ENCODE assay signal across 24 cellular contexts in the genomic region with DNA sequence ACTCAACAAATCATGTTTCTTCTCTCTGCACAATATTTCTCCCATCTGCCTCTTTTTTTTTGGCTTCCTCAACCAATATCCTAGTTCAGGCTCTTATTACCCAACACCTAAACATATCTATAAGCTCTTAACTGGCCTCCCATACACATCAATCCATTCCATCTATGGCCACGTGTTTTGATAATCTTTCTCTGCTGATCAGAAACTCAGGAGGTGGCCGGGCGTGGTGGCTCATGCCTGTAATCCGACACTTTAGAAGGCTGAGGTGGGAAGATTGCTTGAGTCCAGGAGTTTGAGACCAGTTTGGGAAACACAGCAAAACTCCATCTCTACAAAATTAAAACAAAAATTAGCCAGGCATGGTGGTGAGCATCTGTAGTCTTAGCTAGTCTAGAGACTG.
A peak's percentile ranks its signal among the peaks of the same experiment; 100 is the strongest.
DNase-seq lines count a peak whose midpoint lies in the region; ATAC-seq, FAIRE-seq and TF ChIP-seq lines count a peak whose summit lies in the region.
"Had no signal": no experiment of that assay in that cellular context is flagged by ENCODE, and none has a peak within 500 bp of the region (broad histone marks: within the 10 kb centered on the region; RNA-seq: fewer than 3 reads in every experiment).

No MANE protein-coding gene starts in this region.

- peaks cover 88% of the 10 kb centered on the region for H4K20me1 ChIP-seq in astrocyte (ENCODE audit: insufficient read depth, low read length)
- H4K20me1 ChIP-seq: BLaER1 treated with 17β-estradiol and CSF1 and Interleukin-3, amounts not matched to agents 10 nM and 100 nM had no signal

- peaks cover 23% of the 10 kb centered on the region for H3K27me3 Mint-ChIP-seq in activated naive CD4-positive, alpha-beta T cell treated with anti-CD3 and anti-CD28 coated beads, Interleukin-2, amount 10 ng/mL, durations not matched to agents 7 days and 5 days
- H3K27me3 Mint-ChIP-seq in astrocyte (ENCODE audit: low read depth, unreplicated experiment): no peaks in the 10 kb centered on the region
- no peaks in the 10 kb centered on the region for H3K27me3 Mint-ChIP-seq in mesothelial cell of epicardium (ENCODE audit: low read depth)

- H3K9ac ChIP-seq in astrocyte (ENCODE audit: low read length): no peak overlapping the region
- H3K9ac ChIP-seq: BLaER1 treated with 17β-estradiol and CSF1 and Interleukin-3, amounts not matched to agents 10 nM and 100 nM had no signal

- H3K4me3 Mint-ChIP-seq in activated naive CD4-positive, alpha-beta T cell treated with anti-CD3 and anti-CD28 coated beads, Interleukin-2, amount 10 ng/mL, durations not matched to agents 7 days and 5 days: no peak overlapping the region
- no peak overlapping the region for H3K4me3 Mint-ChIP-seq in astrocyte (ENCODE audit: unreplicated experiment)
- H3K4me3 Mint-ChIP-seq in mesothelial cell of epicardium: no peak overlapping the region
- H3K4me3 Mint-ChIP-seq: CD14-positive monocyte; CD4-positive, alpha-beta T cell; CD8-positive, alpha-beta memory T cell; H9; HFFc6 had no signal

- H3K79me2 ChIP-seq in astrocyte (ENCODE audit: insufficient read depth, low read length): peaks cover 96% of the 10 kb centered on the region

- H3K4me2 ChIP-seq in astrocyte (ENCODE audit: low read length): no peak overlapping the region
- H3K4me2 ChIP-seq: BLaER1 treated with 17β-estradiol and CSF1 and Interleukin-3, amounts not matched to agents 10 nM and 100 nM had no signal

- CTCF ChIA-PET in activated naive CD4-positive, alpha-beta T cell treated with anti-CD3 and anti-CD28 coated beads, Interleukin-2, amount 10 ng/mL, durations not matched to agents 7 days and 5 days (lab: Charles Lee): interaction anchor here (0.7 to 1.2 kb wide), 3 partner anchors 8 to 79 kb away, joined by 3 read pairs; no protein-coding TSS in a partner anchor

- H3K27ac Mint-ChIP-seq in activated naive CD4-positive, alpha-beta T cell treated with anti-CD3 and anti-CD28 coated beads, Interleukin-2, amount 10 ng/mL, durations not matched to agents 7 days and 5 days: peak overlapping the region; percentile 33
- peak overlapping the region; percentile 94 for H3K27ac Mint-ChIP-seq in astrocyte (ENCODE audit: unreplicated experiment)
- H3K27ac Mint-ChIP-seq in mesothelial cell of epicardium: peak overlapping the region; percentile 32
- H3K27ac Mint-ChIP-seq: CD4-positive, alpha-beta T cell; CD8-positive, alpha-beta memory T cell had no signal

- TF ChIP-seq CTCF in astrocyte (IDR thresholded peaks at IDR 0.05; ENCODE audit: insufficient read depth, low read depth, low read length): no peak
- no peak for TF ChIP-seq CTCF in mesothelial cell of epicardium (IDR thresholded peaks at IDR 0.05; ENCODE audit: unreplicated experiment)

- no peak overlapping the region for H2AFZ ChIP-seq in astrocyte (ENCODE audit: low read depth, low read length)

- no peak overlapping the region for H3K27ac ChIP-seq in astrocyte (ENCODE audit: low read depth, low read length)
- H3K27ac ChIP-seq: 22Rv1; BLaER1 treated with 17β-estradiol and CSF1 and Interleukin-3, amounts not matched to agents 10 nM and 100 nM had no signal

- H3K4me1 Mint-ChIP-seq in activated naive CD4-positive, alpha-beta T cell treated with anti-CD3 and anti-CD28 coated beads, Interleukin-2, amount 10 ng/mL, durations not matched to agents 7 days and 5 days: no peaks in the 10 kb centered on the region
- H3K4me1 Mint-ChIP-seq in astrocyte (ENCODE audit: low read depth, unreplicated experiment) (peaks cover 54% of the 10 kb centered on the region), mesothelial cell of epicardium (peaks cover 32% of the 10 kb centered on the region)
- H3K4me1 Mint-ChIP-seq: CD8-positive, alpha-beta memory T cell had no signal

- no peak for FAIRE-seq in astrocyte (lab: Jason Lieb, UNC)
- FAIRE-seq: A204.1, GM12891, GM18507, H1 had no signal

- H3K36me3 ChIP-seq in astrocyte (ENCODE audit: insufficient read depth, low read length): no peaks in the 10 kb centered on the region
- H3K36me3 ChIP-seq: BE2C had no signal

- H3K9me3 ChIP-seq in astrocyte (ENCODE audit: insufficient read depth, low read depth, low read length): no peaks in the 10 kb centered on the region
- H3K9me3 ChIP-seq: BE2C had no signal

- no peak overlapping the region for H3K4me3 ChIP-seq in astrocyte (ENCODE audit: insufficient read depth, low read depth, low read length)
- H3K4me3 ChIP-seq: BLaER1 treated with 17β-estradiol and CSF1 and Interleukin-3, amounts not matched to agents 10 nM and 100 nM had no signal

- H3K4me1 ChIP-seq in astrocyte (ENCODE audit: insufficient read depth, low read length): peaks cover 9% of the 10 kb centered on the region
- H3K4me1 ChIP-seq: BE2C; BLaER1 treated with 17β-estradiol and CSF1 and Interleukin-3, amounts not matched to agents 10 nM and 100 nM had no signal

- peaks cover 2% of the 10 kb centered on the region for H3K36me3 Mint-ChIP-seq in activated naive CD4-positive, alpha-beta T cell treated with anti-CD3 and anti-CD28 coated beads, Interleukin-2, amount 10 ng/mL, durations not matched to agents 7 days and 5 days
- H3K36me3 Mint-ChIP-seq in astrocyte (ENCODE audit: low read depth, unreplicated experiment) (peaks cover 32% of the 10 kb centered on the region), mesothelial cell of epicardium (peaks cover 44% of the 10 kb centered on the region)

- H3K27me3 ChIP-seq in astrocyte (ENCODE audit: insufficient read depth, low read length): no peaks in the 10 kb centered on the region
- H3K27me3 ChIP-seq: BLaER1 treated with 17β-estradiol and CSF1 and Interleukin-3, amounts not matched to agents 10 nM and 100 nM had no signal

- no peak for DNase-seq in activated naive CD4-positive, alpha-beta T cell treated with anti-CD3 and anti-CD28 coated beads, Interleukin-2, amount 10 ng/mL, durations not matched to agents 7 days and 5 days
- no peak for DNase-seq in activated naive CD4-positive, alpha-beta T cell treated with Interleukin-2 at 50 U/mL for 16 hours
- DNase-seq in astrocyte (ENCODE audit: low read depth): no peak
- no peak for DNase-seq in mesothelial cell of epicardium (ENCODE audit: low spot score in 2 of 2, unreplicated experiment in 2 of 2)
- no peak for DNase-seq in AG08396 (ENCODE audit: low spot score)
- no peak for DNase-seq in NCI-H1930 (lab: John Stamatoyannopoulos, UW)
- DNase-seq: AML-193; BE2C; CD4-positive, alpha-beta T cell; CD8-positive, alpha-beta memory T cell; DMS53; DMS79 treated with DMSO at 0.1 percent for 48 hours; GF-D8; H9 had no signal

- H3K9me3 Mint-ChIP-seq in activated naive CD4-positive, alpha-beta T cell treated with anti-CD3 and anti-CD28 coated beads, Interleukin-2, amount 10 ng/mL, durations not matched to agents 7 days and 5 days: peaks cover 7% of the 10 kb centered on the region
- H3K9me3 Mint-ChIP-seq in astrocyte (ENCODE audit: unreplicated experiment) (peaks cover 4% of the 10 kb centered on the region), mesothelial cell of epicardium (peaks cover 19% of the 10 kb centered on the region)

- ATAC-seq in HG02763 (IDR thresholded peaks at IDR 0.05; ENCODE audit: unreplicated experiment) (no peak), GM18873 (IDR thresholded peaks at IDR 0.05; ENCODE audit: low FRiP score, unreplicated experiment) (no peak)

Comparison
In these comparisons a context has a peak if more than half of its experiments do, and no peak if none do; other contexts are left out.
1. H3K27ac Mint-ChIP-seq: peak in every context shown above with its lines; median percentile 94 in astrocyte; 33 in activated naive CD4-positive, alpha-beta T cell treated with anti-CD3 and anti-CD28 coated beads, Interleukin-2, amount 10 ng/mL, durations not matched to agents 7 days and 5 days; 32 in mesothelial cell of epicardium.